8 cellular contexts compared by ENCODE assay signal in genomic region chr3:141266797-141267555, GRCh38. TPM values are rescaled to one million over a fixed set of nuclear protein-coding genes. Genes with fewer than 3 reads are reported as not detected.
DNase-seq lines count a peak whose midpoint lies in the region; ATAC-seq and TF ChIP-seq lines count a peak whose summit lies in the region.

No MANE protein-coding gene starts in this region.

- peaks cover 24% of the 10 kb centered on the region for H3K4me1 ChIP-seq in BLaER1
- H3K4me1 ChIP-seq in Peyer's patch = no peaks in the 10 kb centered on the region
- H3K4me1 ChIP-seq in breast epithelium = no peaks in the 10 kb centered on the region
- no peaks in the 10 kb centered on the region for H3K4me1 ChIP-seq in mesendoderm (ENCODE audit: control insufficient read depth, low read depth, low read length)
- H3K4me1 ChIP-seq in ascending aorta = peaks cover 0 to 2% of the 10 kb centered on the region in 2 donors

- H3K56ac ChIP-seq in mesendoderm (ENCODE audit: low read length) = no peak overlapping the region

- H3K36me3 ChIP-seq in BLaER1 (peaks cover 32% of the 10 kb centered on the region; the same call in 1 of the 2 replicates), Peyer's patch (no peaks in the 10 kb centered on the region), breast epithelium (no peaks in the 10 kb centered on the region), mesendoderm (ENCODE audit: control insufficient read depth, insufficient read depth, low read length) (peaks cover 2% of the 10 kb centered on the region), ascending aorta (no peaks in the 10 kb centered on the region)

- DNase-seq in Peyer's patch (peak in 2 of 3 donors; percentile 55 to 60), coronary artery (ENCODE audit: low spot score) (peak; percentile 38), breast epithelium (ENCODE audit: low spot score in 2 of 2) (no peak), mesendoderm (no peak), ascending aorta (ENCODE audit: low spot score in 2 of 2) (no peak), RPMI8226 (no peak)

- H3K9me3 ChIP-seq in BLaER1 (no peaks in the 10 kb centered on the region), Peyer's patch (no peaks in the 10 kb centered on the region), breast epithelium (no peaks in the 10 kb centered on the region), ascending aorta (no peaks in the 10 kb centered on the region)

- H3K79me2 ChIP-seq in mesendoderm (ENCODE audit: control insufficient read depth, insufficient read depth, low read length) = no peaks in the 10 kb centered on the region

- no peak overlapping the region for H2BK15ac ChIP-seq in mesendoderm (replicated peaks; ENCODE audit: low read depth)

- no peak overlapping the region for H3K4ac ChIP-seq in mesendoderm (ENCODE audit: low read depth, low read length)

- no peaks in the 10 kb centered on the region for H3K79me1 ChIP-seq in mesendoderm (ENCODE audit: low read length)

- H2AK5ac ChIP-seq in mesendoderm (ENCODE audit: low read length) = no peak overlapping the region

- no peak overlapping the region for H4K8ac ChIP-seq in mesendoderm (ENCODE audit: low read depth, low read length)

- TF ChIP-seq CTCF in Peyer's patch (IDR thresholded peaks at IDR 0.05) (no peak), coronary artery (IDR thresholded peaks at IDR 0.05) (no peak), breast epithelium (IDR thresholded peaks at IDR 0.05) (no peak), ascending aorta (IDR thresholded peaks at IDR 0.05) (no peak)

- ATAC-seq in GM19351 (IDR thresholded peaks at IDR 0.05; ENCODE audit: unreplicated experiment) = peak; percentile 77

- H4K20me1 ChIP-seq in BLaER1 = no peaks in the 10 kb centered on the region

- H3K9ac ChIP-seq in BLaER1 (0 out of 2 replicates have a peak overlapping the region, but pooled peaks have one; percentile 19), mesendoderm (ENCODE audit: low read length) (no peak overlapping the region)

- H3K27me3 ChIP-seq in BLaER1 = no peaks in the 10 kb centered on the region
- no peaks in the 10 kb centered on the region for H3K27me3 ChIP-seq in Peyer's patch
- no peaks in the 10 kb centered on the region for H3K27me3 ChIP-seq in breast epithelium
- no peaks in the 10 kb centered on the region for H3K27me3 ChIP-seq in mesendoderm (ENCODE audit: insufficient read depth, low read length, poor library complexity)
- no peaks in the 10 kb centered on the region for H3K27me3 ChIP-seq in ascending aorta

- peak overlapping the region; percentile 26; the same call in 1 of the 2 replicates for H3K27ac ChIP-seq in BLaER1
- H3K27ac ChIP-seq in Peyer's patch = peak overlapping the region; percentile 47 to 65 (median 64)
- no peak overlapping the region for H3K27ac ChIP-seq in coronary artery
- no peak overlapping the region for H3K27ac ChIP-seq in breast epithelium
- H3K27ac ChIP-seq in mesendoderm (ENCODE audit: low read depth, low read length) = no peak overlapping the region
- H3K27ac ChIP-seq in ascending aorta = no peak overlapping the region

- no peak overlapping the region for H3K23ac ChIP-seq in mesendoderm (ENCODE audit: low read length)

- H3K4me2 ChIP-seq in BLaER1 (peak overlapping the region; percentile 59), mesendoderm (ENCODE audit: low read length) (no peak overlapping the region)

- intact Hi-C loops in breast epithelium (cut with DNase I; ENCODE audit: low total_unique reads) (no loop called here), ascending aorta (cut with DNase I) (no loop called here)

- TF ChIP-seq POLR2A in Peyer's patch (IDR thresholded peaks at IDR 0.05) (no peak), breast epithelium (IDR thresholded peaks at IDR 0.05) (no peak)

- no peak overlapping the region for H2BK120ac ChIP-seq in mesendoderm (ENCODE audit: low read depth, low read length)

- H3K18ac ChIP-seq in mesendoderm (ENCODE audit: low read length) = no peak overlapping the region

- no peak overlapping the region for H2BK5ac ChIP-seq in mesendoderm (ENCODE audit: low read length)

- no CpG with 5 or more reads among the region's 13 CpGs for WGBS in mesendoderm (ENCODE audit: extremely low coverage, insufficient coverage, low lambda C conversion rate)

- H3K4me3 ChIP-seq in BLaER1 (no peak overlapping the region), Peyer's patch (peak overlapping the region; percentile 17 to 28 (median 24)), coronary artery (peak overlapping the region; percentile 26), breast epithelium (peak overlapping the region in 1 of 3 donors; percentile 21), mesendoderm (ENCODE audit: low read length) (no peak overlapping the region), ascending aorta (peak overlapping the region in 1 of 2 donors; percentile 18)

- no peak overlapping the region for H4K5ac ChIP-seq in mesendoderm (ENCODE audit: low read length)

RNA-seq across cellular contexts. Expression of gene PXYLP1, which starts 35.4 kb away (rescaled TPM):
- total RNA-seq in Peyer's patch (10 to 100 TPM in 3 of 4 donors, 1 to 10 TPM in 1; 8.6 to 34.0 (median 19.8) TPM), breast epithelium (10 to 100 TPM; 10.7 to 20.8 (median 19.0) TPM), ascending aorta (14.2 TPM)
- 28.8 TPM for polyA plus RNA-seq in mesendoderm (2013, experiment 1 of 2)
- polyA plus RNA-seq in mesendoderm (2013, experiment 2 of 2) = 30.6 TPM

Comparison
In these comparisons a context has a peak if more than half of its experiments do, and no peak if none do; other contexts are left out.
1. H3K27ac ChIP-seq: peak in BLaER1 (single experiment) and Peyer's patch (4 of 4); none in coronary artery (0 of 2), breast epithelium (0 of 2), mesendoderm (single experiment) and ascending aorta (0 of 2).
2. H3K4me3 ChIP-seq: peak in Peyer's patch (4 of 4) and coronary artery (single experiment); none in BLaER1 (single experiment) and mesendoderm (single experiment).
3. DNase-seq: peak in Peyer's patch (2 of 3) and coronary artery (single experiment); none in breast epithelium (0 of 2), mesendoderm (single experiment), ascending aorta (0 of 2) and RPMI8226 (single experiment).